Comparison of ENCODE assay signal across 1 cellular context in the genomic region with DNA sequence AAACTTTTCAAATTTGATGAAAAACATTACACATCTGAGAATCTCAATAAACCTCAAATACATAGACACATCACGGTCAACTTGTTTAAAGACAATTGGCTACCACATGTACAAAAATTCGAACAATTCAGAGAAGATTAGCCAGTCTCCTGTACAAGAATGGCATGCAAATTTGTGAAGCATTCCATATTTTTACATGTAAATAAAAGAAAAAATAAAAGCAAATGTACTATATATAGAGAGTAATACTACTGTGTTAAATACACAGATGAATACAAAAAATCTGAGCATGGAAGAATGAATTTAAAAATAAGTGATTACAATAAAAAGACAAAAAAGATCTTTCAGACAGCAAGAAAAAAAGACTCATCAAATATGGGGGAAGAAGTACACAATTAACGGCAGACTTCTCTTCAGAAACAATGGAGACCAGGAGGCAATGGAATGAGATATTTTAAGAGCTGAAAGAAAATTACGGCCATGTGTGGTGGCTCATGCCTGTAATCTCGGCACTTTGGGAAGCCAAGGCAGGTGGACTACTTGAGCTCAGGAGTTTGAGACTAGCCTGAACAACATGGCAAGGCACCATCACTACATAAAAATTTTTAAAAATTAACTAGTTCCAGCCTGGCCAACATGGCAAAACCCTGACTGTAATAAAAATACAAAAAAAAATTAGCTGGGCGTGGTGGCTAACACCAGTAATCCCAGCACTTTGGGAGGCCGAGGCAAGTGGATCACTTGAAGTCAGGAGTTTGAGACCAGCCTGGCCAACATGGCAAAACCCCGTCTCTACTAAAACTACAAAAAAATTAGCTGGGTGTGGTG.
A peak's percentile ranks its signal among the peaks of the same experiment; 100 is the strongest.
TF ChIP-seq lines count a peak whose summit lies in the region.

No MANE protein-coding gene starts in this region.

TF ChIP-seq in K562, 482 proteins besides CTCF, POLR2A, EP300 and RAD21 (continued from another document and continues in another):
- TF ChIP-seq, protein P1, sequence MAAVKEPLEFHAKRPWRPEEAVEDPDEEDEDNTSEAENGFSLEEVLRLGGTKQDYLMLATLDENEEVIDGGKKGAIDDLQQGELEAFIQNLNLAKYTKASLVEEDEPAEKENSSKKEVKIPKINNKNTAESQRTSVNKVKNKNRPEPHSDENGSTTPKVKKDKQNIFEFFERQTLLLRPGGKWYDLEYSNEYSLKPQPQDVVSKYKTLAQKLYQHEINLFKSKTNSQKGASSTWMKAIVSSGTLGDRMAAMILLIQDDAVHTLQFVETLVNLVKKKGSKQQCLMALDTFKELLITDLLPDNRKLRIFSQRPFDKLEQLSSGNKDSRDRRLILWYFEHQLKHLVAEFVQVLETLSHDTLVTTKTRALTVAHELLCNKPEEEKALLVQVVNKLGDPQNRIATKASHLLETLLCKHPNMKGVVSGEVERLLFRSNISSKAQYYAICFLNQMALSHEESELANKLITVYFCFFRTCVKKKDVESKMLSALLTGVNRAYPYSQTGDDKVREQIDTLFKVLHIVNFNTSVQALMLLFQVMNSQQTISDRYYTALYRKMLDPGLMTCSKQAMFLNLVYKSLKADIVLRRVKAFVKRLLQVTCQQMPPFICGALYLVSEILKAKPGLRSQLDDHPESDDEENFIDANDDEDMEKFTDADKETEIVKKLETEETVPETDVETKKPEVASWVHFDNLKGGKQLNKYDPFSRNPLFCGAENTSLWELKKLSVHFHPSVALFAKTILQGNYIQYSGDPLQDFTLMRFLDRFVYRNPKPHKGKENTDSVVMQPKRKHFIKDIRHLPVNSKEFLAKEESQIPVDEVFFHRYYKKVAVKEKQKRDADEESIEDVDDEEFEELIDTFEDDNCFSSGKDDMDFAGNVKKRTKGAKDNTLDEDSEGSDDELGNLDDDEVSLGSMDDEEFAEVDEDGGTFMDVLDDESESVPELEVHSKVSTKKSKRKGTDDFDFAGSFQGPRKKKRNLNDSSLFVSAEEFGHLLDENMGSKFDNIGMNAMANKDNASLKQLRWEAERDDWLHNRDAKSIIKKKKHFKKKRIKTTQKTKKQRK (IDR thresholded peaks at IDR 0.05; ENCODE audit: borderline replicate concordance, low read depth, low read length): no peak
- TF ChIP-seq TARDBP (IDR thresholded peaks at IDR 0.05): no peak
- TF ChIP-seq, protein P2, sequence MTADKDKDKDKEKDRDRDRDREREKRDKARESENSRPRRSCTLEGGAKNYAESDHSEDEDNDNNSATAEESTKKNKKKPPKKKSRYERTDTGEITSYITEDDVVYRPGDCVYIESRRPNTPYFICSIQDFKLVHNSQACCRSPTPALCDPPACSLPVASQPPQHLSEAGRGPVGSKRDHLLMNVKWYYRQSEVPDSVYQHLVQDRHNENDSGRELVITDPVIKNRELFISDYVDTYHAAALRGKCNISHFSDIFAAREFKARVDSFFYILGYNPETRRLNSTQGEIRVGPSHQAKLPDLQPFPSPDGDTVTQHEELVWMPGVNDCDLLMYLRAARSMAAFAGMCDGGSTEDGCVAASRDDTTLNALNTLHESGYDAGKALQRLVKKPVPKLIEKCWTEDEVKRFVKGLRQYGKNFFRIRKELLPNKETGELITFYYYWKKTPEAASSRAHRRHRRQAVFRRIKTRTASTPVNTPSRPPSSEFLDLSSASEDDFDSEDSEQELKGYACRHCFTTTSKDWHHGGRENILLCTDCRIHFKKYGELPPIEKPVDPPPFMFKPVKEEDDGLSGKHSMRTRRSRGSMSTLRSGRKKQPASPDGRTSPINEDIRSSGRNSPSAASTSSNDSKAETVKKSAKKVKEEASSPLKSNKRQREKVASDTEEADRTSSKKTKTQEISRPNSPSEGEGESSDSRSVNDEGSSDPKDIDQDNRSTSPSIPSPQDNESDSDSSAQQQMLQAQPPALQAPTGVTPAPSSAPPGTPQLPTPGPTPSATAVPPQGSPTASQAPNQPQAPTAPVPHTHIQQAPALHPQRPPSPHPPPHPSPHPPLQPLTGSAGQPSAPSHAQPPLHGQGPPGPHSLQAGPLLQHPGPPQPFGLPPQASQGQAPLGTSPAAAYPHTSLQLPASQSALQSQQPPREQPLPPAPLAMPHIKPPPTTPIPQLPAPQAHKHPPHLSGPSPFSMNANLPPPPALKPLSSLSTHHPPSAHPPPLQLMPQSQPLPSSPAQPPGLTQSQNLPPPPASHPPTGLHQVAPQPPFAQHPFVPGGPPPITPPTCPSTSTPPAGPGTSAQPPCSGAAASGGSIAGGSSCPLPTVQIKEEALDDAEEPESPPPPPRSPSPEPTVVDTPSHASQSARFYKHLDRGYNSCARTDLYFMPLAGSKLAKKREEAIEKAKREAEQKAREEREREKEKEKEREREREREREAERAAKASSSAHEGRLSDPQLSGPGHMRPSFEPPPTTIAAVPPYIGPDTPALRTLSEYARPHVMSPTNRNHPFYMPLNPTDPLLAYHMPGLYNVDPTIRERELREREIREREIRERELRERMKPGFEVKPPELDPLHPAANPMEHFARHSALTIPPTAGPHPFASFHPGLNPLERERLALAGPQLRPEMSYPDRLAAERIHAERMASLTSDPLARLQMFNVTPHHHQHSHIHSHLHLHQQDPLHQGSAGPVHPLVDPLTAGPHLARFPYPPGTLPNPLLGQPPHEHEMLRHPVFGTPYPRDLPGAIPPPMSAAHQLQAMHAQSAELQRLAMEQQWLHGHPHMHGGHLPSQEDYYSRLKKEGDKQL (CRISPR knock-in tag; IDR thresholded peaks at IDR 0.05; ENCODE audit: borderline replicate concordance): no peak
- TF ChIP-seq HDAC1 (IDR thresholded peaks at IDR 0.05): peak in 1 of 2 experiments; percentile 96; a peak in 2 of 4 replicates
- TF ChIP-seq TAF7 (tag; IDR thresholded peaks at IDR 0.05): no peak
- TF ChIP-seq, protein P3, sequence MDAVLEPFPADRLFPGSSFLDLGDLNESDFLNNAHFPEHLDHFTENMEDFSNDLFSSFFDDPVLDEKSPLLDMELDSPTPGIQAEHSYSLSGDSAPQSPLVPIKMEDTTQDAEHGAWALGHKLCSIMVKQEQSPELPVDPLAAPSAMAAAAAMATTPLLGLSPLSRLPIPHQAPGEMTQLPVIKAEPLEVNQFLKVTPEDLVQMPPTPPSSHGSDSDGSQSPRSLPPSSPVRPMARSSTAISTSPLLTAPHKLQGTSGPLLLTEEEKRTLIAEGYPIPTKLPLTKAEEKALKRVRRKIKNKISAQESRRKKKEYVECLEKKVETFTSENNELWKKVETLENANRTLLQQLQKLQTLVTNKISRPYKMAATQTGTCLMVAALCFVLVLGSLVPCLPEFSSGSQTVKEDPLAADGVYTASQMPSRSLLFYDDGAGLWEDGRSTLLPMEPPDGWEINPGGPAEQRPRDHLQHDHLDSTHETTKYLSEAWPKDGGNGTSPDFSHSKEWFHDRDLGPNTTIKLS (IDR thresholded peaks at IDR 0.05; ENCODE audit: borderline replicate concordance, low read depth): no peak
- TF ChIP-seq ZKSCAN1 (IDR thresholded peaks at IDR 0.05; ENCODE audit: low read depth, low read length): no peak
- peak; percentile 59 for TF ChIP-seq ZNF316 (IDR thresholded peaks at IDR 0.05)
- TF ChIP-seq PTRF (tag; IDR thresholded peaks at IDR 0.05): no peak
- TF ChIP-seq FOXA3 (CRISPR knock-in tag; conservative IDR thresholded peaks at IDR 0.05 in 1 of 2, IDR thresholded peaks at IDR 0.05 in 1 of 2): no peak
- no peak for TF ChIP-seq ATF3 (IDR thresholded peaks at IDR 0.05)
- no peak for TF ChIP-seq ATF3 (CRISPR knock-in tag; conservative IDR thresholded peaks at IDR 0.05)
- no peak for TF ChIP-seq MEIS2 (IDR thresholded peaks at IDR 0.05; ENCODE audit: partially characterized antibody)
- no peak for TF ChIP-seq ZFP30 (CRISPR knock-in tag; IDR thresholded peaks at IDR 0.05; ENCODE audit: borderline replicate concordance)
- no peak for TF ChIP-seq RNF219 (CRISPR knock-in tag; IDR thresholded peaks at IDR 0.05)
- no peak for TF ChIP-seq MEF2D (tag; conservative IDR thresholded peaks at IDR 0.05; ENCODE audit: low read depth)
- TF ChIP-seq ZBTB1 (CRISPR knock-in tag; IDR thresholded peaks at IDR 0.05; ENCODE audit: borderline replicate concordance, low read depth): no peak
- no peak for TF ChIP-seq CCAR2 (IDR thresholded peaks at IDR 0.05; ENCODE audit: low read depth, low read length)
- TF ChIP-seq PHF21A (IDR thresholded peaks at IDR 0.05; ENCODE audit: borderline replicate concordance, low read depth): no peak
- TF ChIP-seq ZFX (CRISPR knock-in tag; IDR thresholded peaks at IDR 0.05): no peak
- no peak for TF ChIP-seq HDAC6 (IDR thresholded peaks at IDR 0.05; ENCODE audit: low read depth, low read length)
- TF ChIP-seq, protein P4, sequence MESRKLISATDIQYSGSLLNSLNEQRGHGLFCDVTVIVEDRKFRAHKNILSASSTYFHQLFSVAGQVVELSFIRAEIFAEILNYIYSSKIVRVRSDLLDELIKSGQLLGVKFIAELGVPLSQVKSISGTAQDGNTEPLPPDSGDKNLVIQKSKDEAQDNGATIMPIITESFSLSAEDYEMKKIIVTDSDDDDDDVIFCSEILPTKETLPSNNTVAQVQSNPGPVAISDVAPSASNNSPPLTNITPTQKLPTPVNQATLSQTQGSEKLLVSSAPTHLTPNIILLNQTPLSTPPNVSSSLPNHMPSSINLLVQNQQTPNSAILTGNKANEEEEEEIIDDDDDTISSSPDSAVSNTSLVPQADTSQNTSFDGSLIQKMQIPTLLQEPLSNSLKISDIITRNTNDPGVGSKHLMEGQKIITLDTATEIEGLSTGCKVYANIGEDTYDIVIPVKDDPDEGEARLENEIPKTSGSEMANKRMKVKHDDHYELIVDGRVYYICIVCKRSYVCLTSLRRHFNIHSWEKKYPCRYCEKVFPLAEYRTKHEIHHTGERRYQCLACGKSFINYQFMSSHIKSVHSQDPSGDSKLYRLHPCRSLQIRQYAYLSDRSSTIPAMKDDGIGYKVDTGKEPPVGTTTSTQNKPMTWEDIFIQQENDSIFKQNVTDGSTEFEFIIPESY (CRISPR knock-in tag; IDR thresholded peaks at IDR 0.05): no peak
- TF ChIP-seq FIP1L1 (IDR thresholded peaks at IDR 0.05; ENCODE audit: low read depth, low read length, poor library complexity, severe bottlenecking): no peak
- TF ChIP-seq SMARCA4 (IDR thresholded peaks at IDR 0.05): no peak
- TF ChIP-seq NFE2 (IDR thresholded peaks at IDR 0.05; ENCODE audit: low read depth): no peak
- no peak for TF ChIP-seq TCF7 (IDR thresholded peaks at IDR 0.05; ENCODE audit: borderline replicate concordance)
- TF ChIP-seq, protein P5, sequence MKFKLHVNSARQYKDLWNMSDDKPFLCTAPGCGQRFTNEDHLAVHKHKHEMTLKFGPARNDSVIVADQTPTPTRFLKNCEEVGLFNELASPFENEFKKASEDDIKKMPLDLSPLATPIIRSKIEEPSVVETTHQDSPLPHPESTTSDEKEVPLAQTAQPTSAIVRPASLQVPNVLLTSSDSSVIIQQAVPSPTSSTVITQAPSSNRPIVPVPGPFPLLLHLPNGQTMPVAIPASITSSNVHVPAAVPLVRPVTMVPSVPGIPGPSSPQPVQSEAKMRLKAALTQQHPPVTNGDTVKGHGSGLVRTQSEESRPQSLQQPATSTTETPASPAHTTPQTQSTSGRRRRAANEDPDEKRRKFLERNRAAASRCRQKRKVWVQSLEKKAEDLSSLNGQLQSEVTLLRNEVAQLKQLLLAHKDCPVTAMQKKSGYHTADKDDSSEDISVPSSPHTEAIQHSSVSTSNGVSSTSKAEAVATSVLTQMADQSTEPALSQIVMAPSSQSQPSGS (CRISPR knock-in tag; IDR thresholded peaks at IDR 0.05): no peak
- no peak for TF ChIP-seq ZNF780A (CRISPR knock-in tag; IDR thresholded peaks at IDR 0.05)
- 0 out of 2 replicates have a peak, but pooled peaks have one; percentile 42 for TF ChIP-seq MTA3 (IDR thresholded peaks at IDR 0.05; ENCODE audit: borderline replicate concordance)
- TF ChIP-seq TBP (optimal IDR thresholded peaks at IDR 0.05; ENCODE audit: low read depth, low read length): no peak
- TF ChIP-seq HBP1 (CRISPR knock-in tag; IDR thresholded peaks at IDR 0.05): no peak
- TF ChIP-seq GMEB1 (CRISPR knock-in tag; IDR thresholded peaks at IDR 0.05): no peak
- no peak for TF ChIP-seq RBFOX2 (IDR thresholded peaks at IDR 0.05; ENCODE audit: low read depth, low read length)
- TF ChIP-seq BRF1 (IDR thresholded peaks at IDR 0.05; ENCODE audit: borderline replicate concordance, extremely low read depth, insufficient read length): no peak
- peak; percentile 16; the same call in 1 of the 2 replicates for TF ChIP-seq NFIC (IDR thresholded peaks at IDR 0.05)
